In genomic region chr12:46124848-46125619, GRCh38 we compare ENCODE assay signal across 8 cellular contexts.
DNase-seq lines count a peak whose midpoint lies in the region; ATAC-seq, FAIRE-seq and TF ChIP-seq lines count a peak whose summit lies in the region.

No MANE protein-coding gene starts in this region.

- no peaks in the 10 kb centered on the region for H3K27me3 ChIP-seq in brain microvascular endothelial cell (replicated peaks)

- no peak for TF ChIP-seq POLR2A in H54 (IDR thresholded peaks at IDR 0.05; ENCODE audit: low read depth, low read length)
- no peak for TF ChIP-seq POLR2A in NB4 (IDR thresholded peaks at IDR 0.05; ENCODE audit: extremely low read depth, insufficient read length)

- TF ChIP-seq CTCF in NB4 (IDR thresholded peaks at IDR 0.05; ENCODE audit: low read depth, low read length), result peak; percentile 59
- peak; percentile 80 for TF ChIP-seq CTCF in brain microvascular endothelial cell (IDR thresholded peaks at IDR 0.05; ENCODE audit: low read depth, low read length, missing control alignments)

- peak; percentile 81 for FAIRE-seq in H54 (lab: Jason Lieb, UNC)

- H3K27ac ChIP-seq in brain microvascular endothelial cell, result no peak overlapping the region

- H3K4me3 ChIP-seq in NB4 (ENCODE audit: low read depth, low read length) (peak overlapping the region; percentile 25), brain microvascular endothelial cell (ENCODE audit: low read depth, low read length) (peak overlapping the region; percentile 12)

- H3K36me3 ChIP-seq in brain microvascular endothelial cell (replicated peaks), result no peaks in the 10 kb centered on the region

- in situ Hi-C loops in brain microvascular endothelial cell (cut with HindIII; ENCODE audit: low pct_ligation_motif_present, low sequenced_read_pairs), result no loop called here

- no peak for ATAC-seq in HG03108 (IDR thresholded peaks at IDR 0.05; ENCODE audit: unreplicated experiment)

- DNase-seq in GF-D8 (lab: John Stamatoyannopoulos, UW) (peak; percentile 2), H54 (ENCODE audit: insufficient read length, low spot score) (peak; percentile 12), NB4 (ENCODE audit: low read depth) (peak; percentile 82), T-helper 22 cell (ENCODE audit: low read depth) (peak; percentile 5), brain microvascular endothelial cell (peak; percentile 80), iPS-NIHi7 (ENCODE audit: extremely low spot score) (peak; percentile 71)
- peak; percentile 61 for DNase-seq in stimulated activated CD4-positive, alpha-beta T cell treated with anti-CD3 and anti-CD28 coated beads, Interleukin-15, amount 100 ng/mL, for 24 hours

Comparison
In these comparisons a context has a peak if more than half of its experiments do, and no peak if none do; other contexts are left out.
1. DNase-seq: peak in every context shown above with its lines; median percentile 82 in NB4; 80 in brain microvascular endothelial cell; 71 in iPS-NIHi7; 61 in stimulated activated CD4-positive, alpha-beta T cell treated with anti-CD3 and anti-CD28 coated beads, Interleukin-15, amount 100 ng/mL, for 24 hours; 12 in H54; 5 in T-helper 22 cell; 2 in GF-D8.